Comparison of ENCODE assay signal across 8 cellular contexts in genomic region chr1:16099412-16099811, GRCh38. TPM values are rescaled to one million over a fixed set of nuclear protein-coding genes. Genes with fewer than 3 reads are reported as not detected.
"Had no signal": no experiment of that assay in that cellular context is flagged by ENCODE, and none has a peak within 500 bp of the region (broad histone marks: within the 10 kb centered on the region; RNA-seq: fewer than 3 reads in every experiment).

No MANE protein-coding gene starts in this region.

- H3K4me3 ChIP-seq: GM12878 had no signal

- FAIRE-seq: G401.6, GM12878, GM12891, GM12892, GM18507, GM19239 had no signal

- ATAC-seq: GM12878 had no signal

- DNase-seq: GDM1, GF-D8 had no signal

RNA-seq across cellular contexts. Expression of gene FAM131C, which starts 26.0 kb away (rescaled TPM):
- total RNA-seq: GM12878 had no signal

RNA-seq across cellular contexts. Expression of gene CLCNKB, which starts 55.8 kb away (rescaled TPM):
- total RNA-seq: GM12878 had no signal
